1 cellular context compared by ENCODE assay signal in genomic region chr1:23343246-23344110, GRCh38.
A peak's percentile ranks its signal among the peaks of the same experiment; 100 is the strongest.
TF ChIP-seq lines count a peak whose summit lies in the region.

No MANE protein-coding gene starts in this region.

TF ChIP-seq in K562, 482 proteins besides CTCF, POLR2A, EP300 and RAD21 (continued from another document and continues in another):
- TF ChIP-seq, protein P1, sequence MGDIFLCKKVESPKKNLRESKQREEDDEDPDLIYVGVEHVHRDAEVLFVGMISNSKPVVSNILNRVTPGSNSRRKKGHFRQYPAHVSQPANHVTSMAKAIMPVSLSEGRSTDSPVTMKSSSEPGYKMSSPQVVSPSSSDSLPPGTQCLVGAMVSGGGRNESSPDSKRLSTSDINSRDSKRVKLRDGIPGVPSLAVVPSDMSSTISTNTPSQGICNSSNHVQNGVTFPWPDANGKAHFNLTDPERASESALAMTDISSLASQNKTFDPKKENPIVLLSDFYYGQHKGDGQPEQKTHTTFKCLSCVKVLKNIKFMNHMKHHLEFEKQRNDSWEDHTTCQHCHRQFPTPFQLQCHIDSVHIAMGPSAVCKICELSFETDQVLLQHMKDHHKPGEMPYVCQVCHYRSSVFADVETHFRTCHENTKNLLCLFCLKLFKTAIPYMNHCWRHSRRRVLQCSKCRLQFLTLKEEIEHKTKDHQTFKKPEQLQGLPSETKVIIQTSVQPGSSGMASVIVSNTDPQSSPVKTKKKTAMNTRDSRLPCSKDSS (IDR thresholded peaks at IDR 0.05; ENCODE audit: low read depth, partially characterized antibody) = no peak
- TF ChIP-seq HMBOX1 (IDR thresholded peaks at IDR 0.05) (peak; percentile 57), TEAD1 (CRISPR knock-in tag; IDR thresholded peaks at IDR 0.05) (peak in 1 of 2 experiments; percentile 41; a peak in 1 of 4 replicates), SMARCA4 (IDR thresholded peaks at IDR 0.05) (0 out of 2 replicates have a peak, but pooled peaks have one; percentile 41), SAP30 (IDR thresholded peaks at IDR 0.05; ENCODE audit: borderline replicate concordance, insufficient read depth, low read depth, low read length, poor library complexity, severe bottlenecking) (no peak), KLF13 (tag; IDR thresholded peaks at IDR 0.05; ENCODE audit: borderline replicate concordance, low read depth) (no peak), THAP7 (CRISPR knock-in tag; IDR thresholded peaks at IDR 0.05) (no peak), HMGXB4 (CRISPR knock-in tag; IDR thresholded peaks at IDR 0.05) (peak; percentile 52; the same call in 1 of the 2 replicates), ZNF699 (CRISPR knock-in tag; IDR thresholded peaks at IDR 0.05; ENCODE audit: insufficient replicate concordance) (no peak), CHAMP1 (IDR thresholded peaks at IDR 0.05) (no peak), RBBP5 (IDR thresholded peaks at IDR 0.05; ENCODE audit: borderline replicate concordance, insufficient read depth, low read length, poor library complexity, severe bottlenecking) (peak; percentile 68), KDM1A (IDR thresholded peaks at IDR 0.05) (peak; percentile 89), NR2C2 (CRISPR knock-in tag; IDR thresholded peaks at IDR 0.05) (0 out of 2 replicates have a peak, but pooled peaks have one; percentile 26), NR2C2 (tag; IDR thresholded peaks at IDR 0.05) (no peak), HDAC2 (IDR thresholded peaks at IDR 0.05) (0 out of 2 replicates have a peak, but pooled peaks have one; percentile 39), MYBL2 (IDR thresholded peaks at IDR 0.05; ENCODE audit: low read depth) (peak; percentile 64), MYBL2 (CRISPR knock-in tag; IDR thresholded peaks at IDR 0.05; ENCODE audit: borderline replicate concordance) (no peak), MEF2A (IDR thresholded peaks at IDR 0.05; ENCODE audit: control insufficient read depth, low read depth, low read length) (no peak), SIX5 (IDR thresholded peaks at IDR 0.05; ENCODE audit: borderline replicate concordance in 1 of 2, insufficient read depth in 1 of 2, low read depth in 1 of 2, low read length in 2 of 2) (no peak), MYC (IDR thresholded peaks at IDR 0.05; ENCODE audit: low read depth, low read length) (0 out of 2 replicates have a peak, but pooled peaks have one; percentile 58), MYC (CRISPR knock-in tag; IDR thresholded peaks at IDR 0.05; ENCODE audit: borderline replicate concordance, low read depth) (no peak), HCFC1 (IDR thresholded peaks at IDR 0.05; ENCODE audit: low read depth, low read length) (peak; percentile 5; the same call in 1 of the 2 replicates), TEAD2 (tag; IDR thresholded peaks at IDR 0.05) (no peak), KAT7 (CRISPR knock-in tag; IDR thresholded peaks at IDR 0.05; ENCODE audit: borderline replicate concordance) (peak; percentile 90; the same call in 1 of the 2 replicates), U2AF1 (optimal IDR thresholded peaks at IDR 0.05; ENCODE audit: low read depth, low read length) (peak; percentile 49), E2F1 (CRISPR knock-in tag; IDR thresholded peaks at IDR 0.05) (no peak)
- TF ChIP-seq, protein P2, sequence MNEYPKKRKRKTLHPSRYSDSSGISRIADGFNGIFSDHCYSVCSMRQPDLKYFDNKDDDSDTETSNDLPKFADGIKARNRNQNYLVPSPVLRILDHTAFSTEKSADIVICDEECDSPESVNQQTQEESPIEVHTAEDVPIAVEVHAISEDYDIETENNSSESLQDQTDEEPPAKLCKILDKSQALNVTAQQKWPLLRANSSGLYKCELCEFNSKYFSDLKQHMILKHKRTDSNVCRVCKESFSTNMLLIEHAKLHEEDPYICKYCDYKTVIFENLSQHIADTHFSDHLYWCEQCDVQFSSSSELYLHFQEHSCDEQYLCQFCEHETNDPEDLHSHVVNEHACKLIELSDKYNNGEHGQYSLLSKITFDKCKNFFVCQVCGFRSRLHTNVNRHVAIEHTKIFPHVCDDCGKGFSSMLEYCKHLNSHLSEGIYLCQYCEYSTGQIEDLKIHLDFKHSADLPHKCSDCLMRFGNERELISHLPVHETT (CRISPR knock-in tag; conservative IDR thresholded peaks at IDR 0.05 in 1 of 2, IDR thresholded peaks at IDR 0.05 in 1 of 2) = no peak
- TF ChIP-seq, protein P3, sequence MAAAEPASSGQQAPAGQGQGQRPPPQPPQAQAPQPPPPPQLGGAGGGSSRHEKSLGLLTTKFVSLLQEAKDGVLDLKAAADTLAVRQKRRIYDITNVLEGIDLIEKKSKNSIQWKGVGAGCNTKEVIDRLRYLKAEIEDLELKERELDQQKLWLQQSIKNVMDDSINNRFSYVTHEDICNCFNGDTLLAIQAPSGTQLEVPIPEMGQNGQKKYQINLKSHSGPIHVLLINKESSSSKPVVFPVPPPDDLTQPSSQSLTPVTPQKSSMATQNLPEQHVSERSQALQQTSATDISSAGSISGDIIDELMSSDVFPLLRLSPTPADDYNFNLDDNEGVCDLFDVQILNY (CRISPR knock-in tag; IDR thresholded peaks at IDR 0.05) = 0 out of 2 replicates have a peak, but pooled peaks have one; percentile 15
- TF ChIP-seq, protein P4, sequence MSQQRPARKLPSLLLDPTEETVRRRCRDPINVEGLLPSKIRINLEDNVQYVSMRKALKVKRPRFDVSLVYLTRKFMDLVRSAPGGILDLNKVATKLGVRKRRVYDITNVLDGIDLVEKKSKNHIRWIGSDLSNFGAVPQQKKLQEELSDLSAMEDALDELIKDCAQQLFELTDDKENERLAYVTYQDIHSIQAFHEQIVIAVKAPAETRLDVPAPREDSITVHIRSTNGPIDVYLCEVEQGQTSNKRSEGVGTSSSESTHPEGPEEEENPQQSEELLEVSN (IDR thresholded peaks at IDR 0.05; ENCODE audit: borderline replicate concordance in 1 of 2, extremely low read depth in 1 of 2, insufficient read depth in 1 of 2, insufficient read length in 1 of 2, low read depth in 1 of 2, low read length in 1 of 2, poor library complexity in 1 of 2, severe bottlenecking in 1 of 2) = peak; percentile 92 to 99
- TF ChIP-seq, protein P5, sequence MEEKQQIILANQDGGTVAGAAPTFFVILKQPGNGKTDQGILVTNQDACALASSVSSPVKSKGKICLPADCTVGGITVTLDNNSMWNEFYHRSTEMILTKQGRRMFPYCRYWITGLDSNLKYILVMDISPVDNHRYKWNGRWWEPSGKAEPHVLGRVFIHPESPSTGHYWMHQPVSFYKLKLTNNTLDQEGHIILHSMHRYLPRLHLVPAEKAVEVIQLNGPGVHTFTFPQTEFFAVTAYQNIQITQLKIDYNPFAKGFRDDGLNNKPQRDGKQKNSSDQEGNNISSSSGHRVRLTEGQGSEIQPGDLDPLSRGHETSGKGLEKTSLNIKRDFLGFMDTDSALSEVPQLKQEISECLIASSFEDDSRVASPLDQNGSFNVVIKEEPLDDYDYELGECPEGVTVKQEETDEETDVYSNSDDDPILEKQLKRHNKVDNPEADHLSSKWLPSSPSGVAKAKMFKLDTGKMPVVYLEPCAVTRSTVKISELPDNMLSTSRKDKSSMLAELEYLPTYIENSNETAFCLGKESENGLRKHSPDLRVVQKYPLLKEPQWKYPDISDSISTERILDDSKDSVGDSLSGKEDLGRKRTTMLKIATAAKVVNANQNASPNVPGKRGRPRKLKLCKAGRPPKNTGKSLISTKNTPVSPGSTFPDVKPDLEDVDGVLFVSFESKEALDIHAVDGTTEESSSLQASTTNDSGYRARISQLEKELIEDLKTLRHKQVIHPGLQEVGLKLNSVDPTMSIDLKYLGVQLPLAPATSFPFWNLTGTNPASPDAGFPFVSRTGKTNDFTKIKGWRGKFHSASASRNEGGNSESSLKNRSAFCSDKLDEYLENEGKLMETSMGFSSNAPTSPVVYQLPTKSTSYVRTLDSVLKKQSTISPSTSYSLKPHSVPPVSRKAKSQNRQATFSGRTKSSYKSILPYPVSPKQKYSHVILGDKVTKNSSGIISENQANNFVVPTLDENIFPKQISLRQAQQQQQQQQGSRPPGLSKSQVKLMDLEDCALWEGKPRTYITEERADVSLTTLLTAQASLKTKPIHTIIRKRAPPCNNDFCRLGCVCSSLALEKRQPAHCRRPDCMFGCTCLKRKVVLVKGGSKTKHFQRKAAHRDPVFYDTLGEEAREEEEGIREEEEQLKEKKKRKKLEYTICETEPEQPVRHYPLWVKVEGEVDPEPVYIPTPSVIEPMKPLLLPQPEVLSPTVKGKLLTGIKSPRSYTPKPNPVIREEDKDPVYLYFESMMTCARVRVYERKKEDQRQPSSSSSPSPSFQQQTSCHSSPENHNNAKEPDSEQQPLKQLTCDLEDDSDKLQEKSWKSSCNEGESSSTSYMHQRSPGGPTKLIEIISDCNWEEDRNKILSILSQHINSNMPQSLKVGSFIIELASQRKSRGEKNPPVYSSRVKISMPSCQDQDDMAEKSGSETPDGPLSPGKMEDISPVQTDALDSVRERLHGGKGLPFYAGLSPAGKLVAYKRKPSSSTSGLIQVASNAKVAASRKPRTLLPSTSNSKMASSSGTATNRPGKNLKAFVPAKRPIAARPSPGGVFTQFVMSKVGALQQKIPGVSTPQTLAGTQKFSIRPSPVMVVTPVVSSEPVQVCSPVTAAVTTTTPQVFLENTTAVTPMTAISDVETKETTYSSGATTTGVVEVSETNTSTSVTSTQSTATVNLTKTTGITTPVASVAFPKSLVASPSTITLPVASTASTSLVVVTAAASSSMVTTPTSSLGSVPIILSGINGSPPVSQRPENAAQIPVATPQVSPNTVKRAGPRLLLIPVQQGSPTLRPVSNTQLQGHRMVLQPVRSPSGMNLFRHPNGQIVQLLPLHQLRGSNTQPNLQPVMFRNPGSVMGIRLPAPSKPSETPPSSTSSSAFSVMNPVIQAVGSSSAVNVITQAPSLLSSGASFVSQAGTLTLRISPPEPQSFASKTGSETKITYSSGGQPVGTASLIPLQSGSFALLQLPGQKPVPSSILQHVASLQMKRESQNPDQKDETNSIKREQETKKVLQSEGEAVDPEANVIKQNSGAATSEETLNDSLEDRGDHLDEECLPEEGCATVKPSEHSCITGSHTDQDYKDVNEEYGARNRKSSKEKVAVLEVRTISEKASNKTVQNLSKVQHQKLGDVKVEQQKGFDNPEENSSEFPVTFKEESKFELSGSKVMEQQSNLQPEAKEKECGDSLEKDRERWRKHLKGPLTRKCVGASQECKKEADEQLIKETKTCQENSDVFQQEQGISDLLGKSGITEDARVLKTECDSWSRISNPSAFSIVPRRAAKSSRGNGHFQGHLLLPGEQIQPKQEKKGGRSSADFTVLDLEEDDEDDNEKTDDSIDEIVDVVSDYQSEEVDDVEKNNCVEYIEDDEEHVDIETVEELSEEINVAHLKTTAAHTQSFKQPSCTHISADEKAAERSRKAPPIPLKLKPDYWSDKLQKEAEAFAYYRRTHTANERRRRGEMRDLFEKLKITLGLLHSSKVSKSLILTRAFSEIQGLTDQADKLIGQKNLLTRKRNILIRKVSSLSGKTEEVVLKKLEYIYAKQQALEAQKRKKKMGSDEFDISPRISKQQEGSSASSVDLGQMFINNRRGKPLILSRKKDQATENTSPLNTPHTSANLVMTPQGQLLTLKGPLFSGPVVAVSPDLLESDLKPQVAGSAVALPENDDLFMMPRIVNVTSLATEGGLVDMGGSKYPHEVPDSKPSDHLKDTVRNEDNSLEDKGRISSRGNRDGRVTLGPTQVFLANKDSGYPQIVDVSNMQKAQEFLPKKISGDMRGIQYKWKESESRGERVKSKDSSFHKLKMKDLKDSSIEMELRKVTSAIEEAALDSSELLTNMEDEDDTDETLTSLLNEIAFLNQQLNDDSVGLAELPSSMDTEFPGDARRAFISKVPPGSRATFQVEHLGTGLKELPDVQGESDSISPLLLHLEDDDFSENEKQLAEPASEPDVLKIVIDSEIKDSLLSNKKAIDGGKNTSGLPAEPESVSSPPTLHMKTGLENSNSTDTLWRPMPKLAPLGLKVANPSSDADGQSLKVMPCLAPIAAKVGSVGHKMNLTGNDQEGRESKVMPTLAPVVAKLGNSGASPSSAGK (IDR thresholded peaks at IDR 0.05) = peak; percentile 82
